1 cellular context compared by ENCODE assay signal in the genomic region with DNA sequence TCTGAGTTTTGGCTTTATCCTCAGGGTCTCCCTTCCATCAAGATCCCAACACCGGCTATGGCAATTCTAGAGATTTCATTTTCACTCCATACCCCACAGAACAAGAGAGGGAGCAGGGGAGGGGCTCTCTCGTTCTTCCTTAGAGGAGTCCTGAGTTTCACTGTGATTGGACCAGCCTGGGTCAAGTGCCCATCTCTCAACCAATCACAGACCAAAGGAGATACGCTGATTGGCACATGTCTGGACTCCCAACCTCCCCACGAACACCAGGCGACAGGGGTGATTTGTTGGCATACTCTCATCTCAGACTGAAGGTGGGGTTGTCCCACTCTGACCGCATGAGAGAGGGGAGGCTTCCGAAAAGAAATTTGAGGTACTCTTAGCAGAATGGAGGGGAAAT.
TF ChIP-seq lines count a peak whose summit lies in the region.

No MANE protein-coding gene starts in this region.

TF ChIP-seq in GM23338, 12 proteins besides CTCF, POLR2A, EP300 and RAD21 (continued from another document):
- no peak for TF ChIP-seq ZNF331 (CRISPR knock-in tag; IDR thresholded peaks at IDR 0.05; ENCODE audit: low read depth)
- no peak for TF ChIP-seq STAT1 (IDR thresholded peaks at IDR 0.05; ENCODE audit: unreplicated experiment)
- no peak for TF ChIP-seq EZH2 (IDR thresholded peaks at IDR 0.05; ENCODE audit: low read depth, unreplicated experiment)
- TF ChIP-seq POLR2AphosphoS5 (IDR thresholded peaks at IDR 0.05; ENCODE audit: low read depth): no peak
- TF ChIP-seq NANOG (IDR thresholded peaks at IDR 0.05; ENCODE audit: borderline replicate concordance): no peak
- TF ChIP-seq JUNB (IDR thresholded peaks at IDR 0.05; ENCODE audit: unreplicated experiment): no peak
- TF ChIP-seq CREB1 (CRISPR knock-in tag; IDR thresholded peaks at IDR 0.05; ENCODE audit: low read depth): no peak
